9 cellular contexts compared by ENCODE assay signal in the genomic region with DNA sequence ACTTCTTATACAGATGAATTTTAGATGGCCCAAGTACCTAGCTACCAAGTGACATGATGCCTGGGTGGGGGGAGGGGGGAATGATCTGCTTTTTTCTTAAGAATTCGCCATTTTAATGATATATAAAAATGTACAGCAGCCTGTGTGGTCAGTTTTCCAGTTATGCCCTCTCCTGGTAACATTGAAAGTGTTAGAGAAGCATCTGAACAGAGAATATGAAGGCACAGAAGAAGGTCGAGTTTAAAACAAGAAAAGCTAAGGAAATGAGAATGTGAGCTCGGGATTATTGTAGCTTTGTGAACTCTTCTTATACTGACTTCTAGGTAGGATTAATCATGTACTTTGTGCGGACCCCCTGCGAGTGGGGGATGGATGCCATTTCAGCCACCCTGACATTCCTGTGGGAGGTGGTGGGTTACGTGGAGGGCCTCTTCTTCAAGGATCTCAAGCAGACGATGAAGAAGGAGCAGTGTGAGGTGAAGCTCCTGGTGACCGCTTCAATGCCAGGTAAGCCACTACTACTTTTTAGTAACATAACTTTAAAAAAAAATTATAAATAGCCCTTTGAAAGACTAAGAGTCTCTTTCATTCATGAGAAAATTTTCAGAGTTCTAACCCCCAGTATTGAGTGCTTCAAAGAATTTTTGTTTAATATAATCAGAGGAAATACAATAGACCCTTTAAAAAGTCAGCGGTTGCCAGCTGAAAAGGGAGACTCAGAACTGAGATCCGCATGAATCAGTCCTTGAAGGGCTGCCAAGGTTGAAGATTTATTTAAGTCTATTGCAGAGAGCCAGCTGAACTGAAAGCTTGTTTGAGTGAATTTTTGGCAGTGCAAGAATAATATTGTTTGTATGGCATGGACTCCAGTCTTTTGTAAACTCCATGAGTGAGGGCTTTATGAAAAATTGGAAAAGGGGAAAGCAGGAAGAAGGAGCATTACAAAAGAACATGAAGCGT.
DNase-seq lines count a peak whose midpoint lies in the region; ATAC-seq and TF ChIP-seq lines count a peak whose summit lies in the region.
"Had no signal": no experiment of that assay in that cellular context is flagged by ENCODE, and none has a peak within 500 bp of the region (broad histone marks: within the 10 kb centered on the region; RNA-seq: fewer than 3 reads in every experiment).

No MANE protein-coding gene starts in this region.

- in situ Hi-C loops in brain microvascular endothelial cell (cut with HindIII; ENCODE audit: low pct_ligation_motif_present, low sequenced_read_pairs): no loop called here

- no peak for TF ChIP-seq RAD21 in Ishikawa (IDR thresholded peaks at IDR 0.05; ENCODE audit: low read depth)

- no peaks in the 10 kb centered on the region for H3K9me3 ChIP-seq in thoracic aorta
- H3K9me3 ChIP-seq in spleen: no peaks in the 10 kb centered on the region

- no peaks in the 10 kb centered on the region for H3K27me3 ChIP-seq in brain microvascular endothelial cell (replicated peaks)
- H3K27me3 ChIP-seq in layer of hippocampus (ENCODE audit: control insufficient read depth, insufficient read depth, low read length): no peaks in the 10 kb centered on the region
- H3K27me3 ChIP-seq in thoracic aorta (replicated peaks; ENCODE audit: insufficient read depth): no peaks in the 10 kb centered on the region
- H3K27me3 ChIP-seq in spleen (replicated peaks in 1 of 7): no peaks in the 10 kb centered on the region

- TF ChIP-seq EP300 in Ishikawa (IDR thresholded peaks at IDR 0.05; ENCODE audit: borderline replicate concordance): peak; percentile 18; the same call in 1 of the 2 replicates

- TF ChIP-seq POLR2A in spleen (IDR thresholded peaks at IDR 0.05): no peak

- WGBS in spleen, 5 donors: 62 to 71% (median 68%) methylated on average over 11 of the region's 11 CpGs

- TF ChIP-seq CTCF in brain microvascular endothelial cell (IDR thresholded peaks at IDR 0.05; ENCODE audit: low read depth, low read length, missing control alignments): peak; percentile 24
- TF ChIP-seq CTCF in thoracic aorta (IDR thresholded peaks at IDR 0.05): no peak
- no peak for TF ChIP-seq CTCF in spleen (IDR thresholded peaks at IDR 0.05 in 8 of 11, conservative IDR thresholded peaks at IDR 0.05 in 3 of 11)

- H3K27ac ChIP-seq in brain microvascular endothelial cell (no peak overlapping the region), layer of hippocampus (ENCODE audit: low read depth, low read length) (peak overlapping the region; percentile 24), thoracic aorta (no peak overlapping the region), spleen (peak overlapping the region in 4 of 8 donors; percentile 22 to 44 (median 34))

- H3K36me3 ChIP-seq in brain microvascular endothelial cell (replicated peaks) (no peaks in the 10 kb centered on the region), thoracic aorta (no peaks in the 10 kb centered on the region), spleen (no peaks in the 10 kb centered on the region)

- intact Hi-C loops in spleen (cut with DNase I; ENCODE audit: low total_unique reads): no loop called here

- H3K4me1 ChIP-seq in thoracic aorta (ENCODE audit: control insufficient read depth in 1 of 2, low read depth in 2 of 2): peaks cover 0 to 10% of the 10 kb centered on the region in 2 donors
- peaks cover 0 to 14% (median 3%) of the 10 kb centered on the region in 6 donors for H3K4me1 ChIP-seq in spleen

- H3K4me3 ChIP-seq in brain microvascular endothelial cell (ENCODE audit: low read depth, low read length): peak overlapping the region; percentile 40
- peak overlapping the region; percentile 47 for H3K4me3 ChIP-seq in thoracic aorta
- H3K4me3 ChIP-seq in spleen: no peak overlapping the region

- no peak for ATAC-seq in thoracic aorta (ENCODE audit: insufficient number of reproducible peaks, low FRiP score, low read depth)
- ATAC-seq in GM21447 (IDR thresholded peaks at IDR 0.05; ENCODE audit: unreplicated experiment): no peak

- DNase-seq in brain microvascular endothelial cell: peak; percentile 81
- no peak for DNase-seq in thoracic aorta (ENCODE audit: low spot score)
- no peak for DNase-seq in NCI-H82 (lab: John Stamatoyannopoulos, UW)
- no peak for DNase-seq in spleen
- DNase-seq: mesendoderm, NCI-H187 treated with DMSO at 0.1 percent for 48 hours had no signal

TF ChIP-seq in Ishikawa, 13 proteins besides CTCF, POLR2A, EP300 and RAD21:
- TF ChIP-seq EGR1 (IDR thresholded peaks at IDR 0.05) (no peak), FOXM1 (IDR thresholded peaks at IDR 0.05; ENCODE audit: borderline replicate concordance, low read depth) (no peak), TEAD4 (IDR thresholded peaks at IDR 0.05) (no peak), YY1 (IDR thresholded peaks at IDR 0.05; ENCODE audit: low read depth) (no peak), NFIC (IDR thresholded peaks at IDR 0.05) (peak; percentile 60)

Comparison
In these comparisons a context has a peak if more than half of its experiments do, and no peak if none do; other contexts are left out.
1. H3K4me3 ChIP-seq: peak in brain microvascular endothelial cell (single experiment) and thoracic aorta (single experiment); none in spleen (0 of 8).